1 cellular context compared by ENCODE assay signal in genomic region chr19:5289060-5289990, GRCh38.
TF ChIP-seq lines count a peak whose summit lies in the region.

No MANE protein-coding gene starts in this region.

TF ChIP-seq in H1, 55 proteins besides CTCF, POLR2A, EP300 and RAD21:
- TF ChIP-seq SIN3A (conservative IDR thresholded peaks at IDR 0.05 in 1 of 2, IDR thresholded peaks at IDR 0.05 in 1 of 2; ENCODE audit: low read depth in 1 of 2, low read length in 2 of 2) (no peak), KDM1A (IDR thresholded peaks at IDR 0.05; ENCODE audit: borderline replicate concordance, low read length) (peak; percentile 65; the same call in 1 of the 2 replicates)
